Comparison of ENCODE assay signal across 35 cellular contexts in the genomic region with DNA sequence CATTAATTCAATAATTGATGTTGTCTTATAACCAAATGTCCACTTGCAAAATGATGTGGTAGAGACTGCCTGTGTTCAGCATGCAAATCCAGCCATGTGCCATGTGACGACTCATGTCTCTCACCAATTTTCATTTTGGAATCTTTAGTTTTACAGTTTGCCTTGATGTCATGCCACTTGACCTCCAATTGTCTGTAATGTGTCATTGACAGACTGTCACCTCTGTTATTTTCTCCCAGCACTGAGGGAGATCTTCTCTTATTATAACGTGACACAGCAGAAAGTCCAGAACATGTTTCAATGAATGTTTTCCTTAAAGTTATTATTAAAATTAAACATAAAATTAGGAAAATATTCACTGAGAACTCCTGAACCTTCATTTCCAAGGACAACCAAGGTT. TPM values are rescaled to one million over a fixed set of nuclear protein-coding genes. Genes with fewer than 3 reads are reported as not detected.
"Had no signal": no experiment of that assay in that cellular context is flagged by ENCODE, and none has a peak within 500 bp of the region (broad histone marks: within the 10 kb centered on the region; RNA-seq: fewer than 3 reads in every experiment).

No MANE protein-coding gene starts in this region.

- H3K36me3 Mint-ChIP-seq: activated CD4-positive, alpha-beta memory T cell treated with anti-CD3 and anti-CD28 coated beads for 36 hours; activated naive CD8-positive, alpha-beta T cell treated with anti-CD3 and anti-CD28 coated beads for 36 hours had no signal

- DNase-seq: activated B cell treated with CpG ODN at 0.5 μM for 24 hours; activated CD4-positive, alpha-beta memory T cell treated with anti-CD3 and anti-CD28 coated beads for 36 hours; activated CD4-positive, alpha-beta T cell treated with anti-CD3 and anti-CD28 coated beads for 4 hours; activated CD4-positive, alpha-beta T cell treated with anti-CD3 and anti-CD28 coated beads, Interleukin-2, amount 50 U/mL, for 1 hour; activated CD4-positive, CD25-positive, alpha-beta regulatory T cell treated with anti-CD3 and anti-CD28 coated beads, Interleukin-2, amount 50 U/mL, for 72 hours; activated CD8-positive, alpha-beta memory T cell treated with anti-CD3 and anti-CD28 coated beads, Interleukin-2, amount 50 U/mL, for 4 hours; activated effector memory CD4-positive, alpha-beta T cell treated with Interleukin-2 at 50 U/mL for 16 hours; activated naive CD4-positive, alpha-beta T cell; activated naive CD4-positive, alpha-beta T cell treated with anti-CD3 and anti-CD28 coated beads, Interleukin-2, amount 50 U/mL, for 16 hours; activated naive CD8-positive, alpha-beta T cell treated with anti-CD3 and anti-CD28 coated beads for 36 hours; activated T-cell treated with anti-CD3 and anti-CD28 coated beads, Interleukin-2, amount 50 U/mL, for 48 hours; amniotic stem cell; aorta; caudate nucleus; Kasumi-1; KG1; MG63; NCI-H1048; NCI-H1105 treated with DMSO at 0.1 percent for 48 hours; NCI-H1436; NCI-H1694; NCI-H1930; NCI-H345; NCI-H524 treated with DMSO at 0.1 percent for 48 hours; NCI-H748 treated with DMSO at 0.1 percent for 48 hours; NK-92 treated with Interleukin-12 subunit alpha and Interleukin-12 subunit beta, amount 100 ng/mL, for 24 hours; PC-3; Peyer's patch; RPMI8226; SW 1271; T-helper 1 cell; T-helper 2 cell; T-helper 9 cell had no signal

- H3K27me3 ChIP-seq: MG63, Peyer's patch had no signal

- H3K4me3 ChIP-seq: MG63, Peyer's patch had no signal

- H3K27ac ChIP-seq: Peyer's patch, VCaP had no signal

- H3K9me3 ChIP-seq: MG63, Peyer's patch had no signal

- H3K4me1 Mint-ChIP-seq: activated B cell treated with CpG ODN at 0.5 μM for 24 hours; activated naive CD8-positive, alpha-beta T cell treated with anti-CD3 and anti-CD28 coated beads for 36 hours had no signal

- H3K4me1 ChIP-seq: Peyer's patch had no signal

- ATAC-seq: PC-3 had no signal

- H3K4me3 Mint-ChIP-seq: activated B cell treated with CpG ODN at 0.5 μM for 24 hours; activated CD4-positive, alpha-beta memory T cell treated with anti-CD3 and anti-CD28 coated beads for 36 hours; activated naive CD8-positive, alpha-beta T cell treated with anti-CD3 and anti-CD28 coated beads for 36 hours had no signal

- H3K9me3 Mint-ChIP-seq: activated naive CD8-positive, alpha-beta T cell treated with anti-CD3 and anti-CD28 coated beads for 36 hours had no signal

- H3K27ac Mint-ChIP-seq: activated B cell treated with CpG ODN at 0.5 μM for 24 hours; activated CD4-positive, alpha-beta memory T cell treated with anti-CD3 and anti-CD28 coated beads for 36 hours; activated naive CD8-positive, alpha-beta T cell treated with anti-CD3 and anti-CD28 coated beads for 36 hours had no signal

- H3K36me3 ChIP-seq: Peyer's patch had no signal

RNA-seq across cellular contexts. Expression of a gene that starts 56.7 kb away (rescaled TPM):
- total RNA-seq: activated B cell treated with CpG ODN at 0.5 μM for 24 hours; activated CD4-positive, alpha-beta memory T cell treated with anti-CD3 and anti-CD28 coated beads for 36 hours; activated naive CD8-positive, alpha-beta T cell treated with anti-CD3 and anti-CD28 coated beads for 36 hours; NCI-H460 had no signal
